27 cellular contexts compared by ENCODE assay signal in the genomic region with DNA sequence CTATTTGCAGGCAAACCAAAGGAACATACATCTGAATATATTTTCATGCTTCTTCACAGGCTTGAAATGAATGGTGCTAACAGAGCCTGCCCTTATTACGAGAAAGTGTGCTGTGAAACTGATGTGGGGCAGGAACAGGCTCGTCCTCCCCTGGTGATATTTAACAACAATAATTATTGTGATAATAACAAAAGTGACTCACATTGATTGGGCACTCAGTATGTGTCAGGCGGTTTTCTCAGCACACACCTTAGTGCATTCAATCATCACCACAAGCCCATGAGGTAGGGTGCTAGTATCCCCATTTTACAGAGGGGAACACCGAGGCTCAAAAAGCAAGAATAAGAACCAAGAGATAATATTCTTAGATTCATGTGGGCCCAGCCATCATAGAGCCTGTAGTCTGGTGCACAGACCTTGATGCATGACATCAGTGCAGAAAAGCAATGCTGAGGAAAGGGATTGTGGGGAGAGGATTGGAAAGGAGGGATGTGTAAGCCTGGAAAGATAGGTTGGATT.
"Had no signal": no experiment of that assay in that cellular context is flagged by ENCODE, and none has a peak within 500 bp of the region (broad histone marks: within the 10 kb centered on the region; RNA-seq: fewer than 3 reads in every experiment).

No MANE protein-coding gene starts in this region.

- H3K9ac ChIP-seq: neural progenitor cell had no signal

- H3K9me3 Mint-ChIP-seq: activated CD4-positive, alpha-beta memory T cell treated with anti-CD3 and anti-CD28 coated beads, Interleukin-2, amount 10 ng/mL, durations not matched to agents 7 days and 5 days; activated CD4-positive, alpha-beta T cell treated with anti-CD3 and anti-CD28 coated beads, Interleukin-2, amount 10 ng/mL, durations not matched to agents 7 days and 5 days; activated naive CD4-positive, alpha-beta T cell treated with anti-CD3 and anti-CD28 coated beads, Interleukin-2, amount 10 ng/mL, durations not matched to agents 7 days and 5 days; activated T-cell treated with anti-CD3 and anti-CD28 coated beads, Interleukin-2, amount 50 U/mL, for 24 hours; central memory CD8-positive, alpha-beta T cell; naive thymus-derived CD8-positive, alpha-beta T cell; neural progenitor cell; stimulated activated naive B cell treated with anti-CD40 and anti-IgM and Interleukin-4, amounts not matched to agents 10 μg/mL and 1 μg/mL and 100 μg/mL, for 72 hours had no signal

- ATAC-seq: naive thymus-derived CD8-positive, alpha-beta T cell; stimulated activated naive B cell treated with anti-CD40 and anti-IgM and Interleukin-4, amounts not matched to agents 10 μg/mL and 1 μg/mL and 100 μg/mL, for 72 hours; upper lobe of right lung had no signal

- H3K4me3 Mint-ChIP-seq: activated CD4-positive, alpha-beta memory T cell treated with anti-CD3 and anti-CD28 coated beads, Interleukin-2, amount 10 ng/mL, durations not matched to agents 7 days and 5 days; activated CD4-positive, alpha-beta T cell treated with anti-CD3 and anti-CD28 coated beads, Interleukin-2, amount 10 ng/mL, durations not matched to agents 7 days and 5 days; activated naive CD4-positive, alpha-beta T cell treated with anti-CD3 and anti-CD28 coated beads, Interleukin-2, amount 10 ng/mL, durations not matched to agents 7 days and 5 days; activated T-cell treated with anti-CD3 and anti-CD28 coated beads, Interleukin-2, amount 50 U/mL, for 24 hours; central memory CD8-positive, alpha-beta T cell; naive thymus-derived CD8-positive, alpha-beta T cell; neural progenitor cell; stimulated activated naive B cell treated with anti-CD40 and anti-IgM and Interleukin-4, amounts not matched to agents 10 μg/mL and 1 μg/mL and 100 μg/mL, for 72 hours had no signal

- H3K4me1 Mint-ChIP-seq: activated CD4-positive, alpha-beta memory T cell treated with anti-CD3 and anti-CD28 coated beads, Interleukin-2, amount 10 ng/mL, durations not matched to agents 7 days and 5 days; activated CD4-positive, alpha-beta T cell treated with anti-CD3 and anti-CD28 coated beads, Interleukin-2, amount 10 ng/mL, durations not matched to agents 7 days and 5 days; activated naive CD4-positive, alpha-beta T cell treated with anti-CD3 and anti-CD28 coated beads, Interleukin-2, amount 10 ng/mL, durations not matched to agents 7 days and 5 days; central memory CD8-positive, alpha-beta T cell had no signal

- H3K27ac ChIP-seq: neural progenitor cell, right atrium auricular region, stomach, thyroid gland, upper lobe of right lung had no signal

- H3K9me3 ChIP-seq: right atrium auricular region, stomach, thyroid gland, upper lobe of right lung had no signal

- H3K36me3 Mint-ChIP-seq: activated naive CD4-positive, alpha-beta T cell treated with anti-CD3 and anti-CD28 coated beads, Interleukin-2, amount 10 ng/mL, durations not matched to agents 7 days and 5 days; naive thymus-derived CD8-positive, alpha-beta T cell; neural progenitor cell; stimulated activated naive B cell treated with anti-CD40 and anti-IgM and Interleukin-4, amounts not matched to agents 10 μg/mL and 1 μg/mL and 100 μg/mL, for 72 hours had no signal

- FAIRE-seq: endometrium had no signal

- H3K4me1 ChIP-seq: neural progenitor cell, right atrium auricular region, stomach, upper lobe of right lung had no signal

- DNase-seq: activated CD4-positive, alpha-beta memory T cell treated with anti-CD3 and anti-CD28 coated beads, Interleukin-2, amount 10 ng/mL, durations not matched to agents 7 days and 5 days; activated CD4-positive, alpha-beta T cell treated with anti-CD3 and anti-CD28 coated beads for 1 hour; activated CD4-positive, alpha-beta T cell treated with anti-CD3 and anti-CD28 coated beads, Interleukin-2, amount 10 ng/mL, durations not matched to agents 7 days and 5 days; activated CD8-positive, alpha-beta memory T cell treated with anti-CD3 and anti-CD28 coated beads, Interleukin-2, amount 50 U/mL, for 48 hours; activated gamma-delta T cell; activated naive CD4-positive, alpha-beta T cell treated with anti-CD3 and anti-CD28 coated beads, Interleukin-2, amount 10 ng/mL, durations not matched to agents 7 days and 5 days; activated T-cell treated with anti-CD3 and anti-CD28 coated beads, Interleukin-2, amount 50 U/mL, for 24 hours; amygdala; dermis blood vessel endothelial cell; effector CD8-positive, alpha-beta T cell; hippocampal formation; mesenchymal stem cell; naive thymus-derived CD8-positive, alpha-beta T cell; occipital lobe; stimulated activated CD4-positive, alpha-beta T cell treated with anti-CD3 and anti-CD28 coated beads, Interleukin-1b, Interleukin-23, amount 100 ng/mL, for 48 hours; stimulated activated CD4-positive, alpha-beta T cell treated with anti-CD3 and anti-CD28 coated beads, Interleukin-4, amount 100 ng/mL, for 4 hours; stimulated activated CD8-positive, alpha-beta memory T cell treated with anti-CD3 and anti-CD28 coated beads, Interleukin-4, amount 100 ng/mL, for 48 hours; stimulated activated naive B cell treated with anti-CD40 and anti-IgM and Interleukin-4, amounts not matched to agents 10 μg/mL and 1 μg/mL and 100 μg/mL, for 72 hours; stomach; T-helper 2 cell; thyroid gland; upper lobe of right lung had no signal

- H2AFZ ChIP-seq: neural progenitor cell had no signal

- H3K27me3 ChIP-seq: neural progenitor cell, right atrium auricular region, stomach, thyroid gland, upper lobe of right lung had no signal

- H3K4me2 ChIP-seq: neural progenitor cell, smooth muscle cell had no signal

- H3K27ac Mint-ChIP-seq: activated CD4-positive, alpha-beta memory T cell treated with anti-CD3 and anti-CD28 coated beads, Interleukin-2, amount 10 ng/mL, durations not matched to agents 7 days and 5 days; activated CD4-positive, alpha-beta T cell treated with anti-CD3 and anti-CD28 coated beads, Interleukin-2, amount 10 ng/mL, durations not matched to agents 7 days and 5 days; activated naive CD4-positive, alpha-beta T cell treated with anti-CD3 and anti-CD28 coated beads, Interleukin-2, amount 10 ng/mL, durations not matched to agents 7 days and 5 days; activated T-cell treated with anti-CD3 and anti-CD28 coated beads, Interleukin-2, amount 50 U/mL, for 24 hours; naive thymus-derived CD8-positive, alpha-beta T cell; neural progenitor cell; stimulated activated naive B cell treated with anti-CD40 and anti-IgM and Interleukin-4, amounts not matched to agents 10 μg/mL and 1 μg/mL and 100 μg/mL, for 72 hours had no signal

- H3K4me3 ChIP-seq: neural progenitor cell, right atrium auricular region, smooth muscle cell, stomach, thyroid gland, upper lobe of right lung had no signal

- H3K36me3 ChIP-seq: neural progenitor cell, right atrium auricular region, stomach, thyroid gland, upper lobe of right lung had no signal
